Comparison of ENCODE assay signal across 1 cellular context in the genomic region with DNA sequence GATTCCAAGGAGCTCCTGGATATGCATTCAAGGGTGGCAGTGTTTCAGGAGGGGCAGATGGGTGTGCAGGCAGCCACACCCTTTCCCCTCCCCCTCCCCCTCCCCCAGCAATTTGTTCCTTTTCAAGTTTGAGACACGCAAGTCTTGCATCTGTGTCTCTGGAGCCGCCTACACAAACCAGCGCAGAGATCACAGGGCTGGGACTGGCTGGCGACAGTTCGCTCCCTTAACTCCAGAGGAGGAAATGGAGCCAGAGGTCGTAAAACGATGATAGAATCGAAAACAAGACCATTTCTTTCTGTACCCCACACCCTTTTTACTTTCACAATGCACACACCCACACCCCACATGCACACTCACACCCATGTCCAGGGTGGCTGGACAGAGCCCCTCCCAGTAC.
TF ChIP-seq lines count a peak whose summit lies in the region.

No MANE protein-coding gene starts in this region.

TF ChIP-seq in GM23338, 12 proteins besides CTCF, POLR2A, EP300 and RAD21 (continued from another document):
- TF ChIP-seq, protein P1, sequence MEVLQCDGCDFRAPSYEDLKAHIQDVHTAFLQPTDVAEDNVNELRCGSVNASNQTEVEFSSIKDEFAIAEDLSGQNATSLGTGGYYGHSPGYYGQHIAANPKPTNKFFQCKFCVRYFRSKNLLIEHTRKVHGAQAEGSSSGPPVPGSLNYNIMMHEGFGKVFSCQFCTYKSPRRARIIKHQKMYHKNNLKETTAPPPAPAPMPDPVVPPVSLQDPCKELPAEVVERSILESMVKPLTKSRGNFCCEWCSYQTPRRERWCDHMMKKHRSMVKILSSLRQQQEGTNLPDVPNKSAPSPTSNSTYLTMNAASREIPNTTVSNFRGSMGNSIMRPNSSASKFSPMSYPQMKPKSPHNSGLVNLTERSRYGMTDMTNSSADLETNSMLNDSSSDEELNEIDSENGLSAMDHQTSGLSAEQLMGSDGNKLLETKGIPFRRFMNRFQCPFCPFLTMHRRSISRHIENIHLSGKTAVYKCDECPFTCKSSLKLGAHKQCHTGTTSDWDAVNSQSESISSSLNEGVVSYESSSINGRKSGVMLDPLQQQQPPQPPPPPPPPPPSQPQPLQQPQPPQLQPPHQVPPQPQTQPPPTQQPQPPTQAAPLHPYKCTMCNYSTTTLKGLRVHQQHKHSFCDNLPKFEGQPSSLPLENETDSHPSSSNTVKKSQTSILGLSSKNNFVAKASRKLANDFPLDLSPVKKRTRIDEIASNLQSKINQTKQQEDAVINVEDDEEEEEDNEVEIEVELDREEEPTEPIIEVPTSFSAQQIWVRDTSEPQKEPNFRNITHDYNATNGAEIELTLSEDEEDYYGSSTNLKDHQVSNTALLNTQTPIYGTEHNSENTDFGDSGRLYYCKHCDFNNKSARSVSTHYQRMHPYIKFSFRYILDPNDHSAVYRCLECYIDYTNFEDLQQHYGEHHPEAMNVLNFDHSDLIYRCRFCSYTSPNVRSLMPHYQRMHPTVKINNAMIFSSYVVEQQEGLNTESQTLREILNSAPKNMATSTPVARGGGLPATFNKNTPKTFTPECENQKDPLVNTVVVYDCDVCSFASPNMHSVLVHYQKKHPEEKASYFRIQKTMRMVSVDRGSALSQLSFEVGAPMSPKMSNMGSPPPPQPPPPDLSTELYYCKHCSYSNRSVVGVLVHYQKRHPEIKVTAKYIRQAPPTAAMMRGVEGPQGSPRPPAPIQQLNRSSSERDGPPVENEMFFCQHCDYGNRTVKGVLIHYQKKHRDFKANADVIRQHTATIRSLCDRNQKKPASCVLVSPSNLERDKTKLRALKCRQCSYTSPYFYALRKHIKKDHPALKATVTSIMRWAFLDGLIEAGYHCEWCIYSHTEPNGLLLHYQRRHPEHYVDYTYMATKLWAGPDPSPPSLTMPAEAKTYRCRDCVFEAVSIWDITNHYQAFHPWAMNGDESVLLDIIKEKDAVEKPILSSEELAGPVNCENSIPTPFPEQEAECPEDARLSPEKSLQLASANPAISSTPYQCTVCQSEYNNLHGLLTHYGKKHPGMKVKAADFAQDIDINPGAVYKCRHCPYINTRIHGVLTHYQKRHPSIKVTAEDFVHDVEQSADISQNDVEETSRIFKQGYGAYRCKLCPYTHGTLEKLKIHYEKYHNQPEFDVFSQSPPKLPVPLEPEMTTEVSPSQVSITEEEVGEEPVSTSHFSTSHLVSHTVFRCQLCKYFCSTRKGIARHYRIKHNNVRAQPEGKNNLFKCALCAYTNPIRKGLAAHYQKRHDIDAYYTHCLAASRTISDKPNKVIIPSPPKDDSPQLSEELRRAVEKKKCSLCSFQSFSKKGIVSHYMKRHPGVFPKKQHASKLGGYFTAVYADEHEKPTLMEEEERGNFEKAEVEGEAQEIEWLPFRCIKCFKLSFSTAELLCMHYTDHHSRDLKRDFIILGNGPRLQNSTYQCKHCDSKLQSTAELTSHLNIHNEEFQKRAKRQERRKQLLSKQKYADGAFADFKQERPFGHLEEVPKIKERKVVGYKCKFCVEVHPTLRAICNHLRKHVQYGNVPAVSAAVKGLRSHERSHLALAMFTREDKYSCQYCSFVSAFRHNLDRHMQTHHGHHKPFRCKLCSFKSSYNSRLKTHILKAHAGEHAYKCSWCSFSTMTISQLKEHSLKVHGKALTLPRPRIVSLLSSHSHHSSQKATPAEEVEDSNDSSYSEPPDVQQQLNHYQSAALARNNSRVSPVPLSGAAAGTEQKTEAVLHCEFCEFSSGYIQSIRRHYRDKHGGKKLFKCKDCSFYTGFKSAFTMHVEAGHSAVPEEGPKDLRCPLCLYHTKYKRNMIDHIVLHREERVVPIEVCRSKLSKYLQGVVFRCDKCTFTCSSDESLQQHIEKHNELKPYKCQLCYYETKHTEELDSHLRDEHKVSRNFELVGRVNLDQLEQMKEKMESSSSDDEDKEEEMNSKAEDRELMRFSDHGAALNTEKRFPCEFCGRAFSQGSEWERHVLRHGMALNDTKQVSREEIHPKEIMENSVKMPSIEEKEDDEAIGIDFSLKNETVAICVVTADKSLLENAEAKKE (CRISPR knock-in tag; IDR thresholded peaks at IDR 0.05): no peak
- no peak for TF ChIP-seq ZNF331 (CRISPR knock-in tag; IDR thresholded peaks at IDR 0.05; ENCODE audit: low read depth)
